10 cellular contexts compared by ENCODE assay signal in genomic region chr2:112958428-112959108, GRCh38. TPM values are rescaled to one million over a fixed set of nuclear protein-coding genes. Genes with fewer than 3 reads are reported as not detected.
DNase-seq lines count a peak whose midpoint lies in the region; ATAC-seq, FAIRE-seq and TF ChIP-seq lines count a peak whose summit lies in the region.
"Had no signal": no experiment of that assay in that cellular context is flagged by ENCODE, and none has a peak within 500 bp of the region (broad histone marks: within the 10 kb centered on the region; RNA-seq: fewer than 3 reads in every experiment).

No MANE protein-coding gene starts in this region.

- H3K27ac ChIP-seq in pancreas: no peak overlapping the region
- H3K27ac ChIP-seq: BLaER1 treated with 17β-estradiol and CSF1 and Interleukin-3, amounts not matched to agents 10 nM and 100 nM had no signal

- H3K4me1 ChIP-seq in pancreas: no peaks in the 10 kb centered on the region

- H3K4me3 ChIP-seq in foreskin fibroblast (ENCODE audit: low read depth in 1 of 2, low read length in 2 of 2) (no peak overlapping the region), pancreas (no peak overlapping the region)
- H3K4me3 ChIP-seq: BLaER1 treated with 17β-estradiol and CSF1 and Interleukin-3, amounts not matched to agents 10 nM and 100 nM had no signal

- TF ChIP-seq CTCF in foreskin fibroblast (IDR thresholded peaks at IDR 0.05; ENCODE audit: low read depth, low read length) (peak; percentile 90), pancreas (IDR thresholded peaks at IDR 0.05) (peak; percentile 42 to 71 (median 65))

- no peaks in the 10 kb centered on the region for H3K9me3 ChIP-seq in pancreas
- H3K9me3 ChIP-seq: BLaER1 treated with 17β-estradiol and CSF1 and Interleukin-3, amounts not matched to agents 10 nM and 100 nM had no signal

- FAIRE-seq in pancreas (lab: Jason Lieb, UNC): no peak

- no peaks in the 10 kb centered on the region for H3K36me3 ChIP-seq in pancreas
- H3K36me3 ChIP-seq: BLaER1 treated with 17β-estradiol and CSF1 and Interleukin-3, amounts not matched to agents 10 nM and 100 nM had no signal

- H3K27me3 ChIP-seq in pancreas: no peaks in the 10 kb centered on the region
- H3K27me3 ChIP-seq: BLaER1 treated with 17β-estradiol and CSF1 and Interleukin-3, amounts not matched to agents 10 nM and 100 nM had no signal

- ATAC-seq in HG02938 (IDR thresholded peaks at IDR 0.05; ENCODE audit: unreplicated experiment): peak; percentile 68
- peak; percentile 78 to 93 (median 90) for ATAC-seq in pancreas

- WGBS in pancreas, 2 donors: 28 to 35% methylated on average over 9 of the region's 9 CpGs

- intact Hi-C loops in pancreas (cut with DNase I) (no loop called here), posterior vena cava (cut with DNase I) (no loop called here)

- DNase-seq in NCI-H446 (lab: John Stamatoyannopoulos, UW): peak; percentile 40 to 64
- no peak for DNase-seq in NCI-H446 treated with DMSO at 0.1 percent for 48 hours (lab: John Stamatoyannopoulos, UW)
- peak; percentile 42 for DNase-seq in NCI-H748 (lab: John Stamatoyannopoulos, UW; ENCODE audit: unreplicated experiment)
- DNase-seq in activated CD8-positive, alpha-beta memory T cell treated with anti-CD3 and anti-CD28 coated beads, Interleukin-2, amount 50 U/mL, for 4 hours: peak; percentile 18
- peak; percentile 45 to 83 for DNase-seq in foreskin fibroblast
- peak in 2 of 6 donors; percentile 17 to 43 for DNase-seq in pancreas
- no peak for DNase-seq in posterior vena cava (ENCODE audit: low spot score)

RNA-seq across cellular contexts. Expression of gene IL36G, which starts 19.2 kb away (rescaled TPM):
- total RNA-seq in pancreas (not detected), posterior vena cava (not detected)
- polyA plus RNA-seq in pancreas: not detected
- total RNA-seq: urinary bladder had no signal
- polyA plus RNA-seq: urinary bladder had no signal

RNA-seq across cellular contexts. Expression of gene IL36A, which starts 46.7 kb away (rescaled TPM):
- not detected for total RNA-seq in pancreas
- not detected for polyA plus RNA-seq in pancreas
- not detected for total RNA-seq in posterior vena cava
- total RNA-seq: urinary bladder had no signal
- polyA plus RNA-seq: urinary bladder had no signal

RNA-seq across cellular contexts. Expression of gene IL37, which starts 47.6 kb away (rescaled TPM):
- total RNA-seq in pancreas: not detected
- not detected for polyA plus RNA-seq in pancreas
- not detected for total RNA-seq in posterior vena cava
- total RNA-seq: urinary bladder had no signal
- polyA plus RNA-seq: urinary bladder had no signal

Comparison
In these comparisons a context has a peak if more than half of its experiments do, and no peak if none do; other contexts are left out.
1. DNase-seq: peak in NCI-H446 (2 of 2), NCI-H748 (single experiment), activated CD8-positive, alpha-beta memory T cell treated with anti-CD3 and anti-CD28 coated beads, Interleukin-2, amount 50 U/mL, for 4 hours (single experiment) and foreskin fibroblast (2 of 2); none in NCI-H446 treated with DMSO at 0.1 percent for 48 hours (single experiment) and posterior vena cava (single experiment).